Comparison of ENCODE assay signal across 8 cellular contexts in genomic region chr6:37783831-37784584, GRCh38. TPM values are rescaled to one million over a fixed set of nuclear protein-coding genes. Genes with fewer than 3 reads are reported as not detected.
DNase-seq lines count a peak whose midpoint lies in the region; ATAC-seq and TF ChIP-seq lines count a peak whose summit lies in the region.

No MANE protein-coding gene starts in this region.

- H3K4me3 ChIP-seq in DOHH2 (ENCODE audit: low read length) (peak overlapping the region; percentile 53), hepatocyte (peak overlapping the region; percentile 27), retinal pigment epithelial cell (ENCODE audit: low read length) (peak overlapping the region; percentile 55), SK-N-SH (ENCODE audit: low read depth in 2 of 2, low read length in 1 of 2) (no peak overlapping the region), SJCRH30 (no peak overlapping the region)

- H3K36me3 ChIP-seq in DOHH2 (ENCODE audit: control insufficient read depth, low read length): no peaks in the 10 kb centered on the region
- H3K36me3 ChIP-seq in hepatocyte (replicated peaks; ENCODE audit: insufficient read depth, low read depth): no peaks in the 10 kb centered on the region
- no peaks in the 10 kb centered on the region for H3K36me3 ChIP-seq in SK-N-SH (replicated peaks in 1 of 2; ENCODE audit: control insufficient read depth in 1 of 2, insufficient read depth in 2 of 2, low read length in 1 of 2)
- no peaks in the 10 kb centered on the region for H3K36me3 ChIP-seq in SJCRH30

- no peaks in the 10 kb centered on the region for H3K9me3 Mint-ChIP-seq in activated naive CD8-positive, alpha-beta T cell treated with anti-CD3 and anti-CD28 coated beads, Interleukin-2, amount 50 U/mL, for 24 hours

- no peak overlapping the region for H3K9ac ChIP-seq in SK-N-SH

- peaks cover 12% of the 10 kb centered on the region for H3K4me1 Mint-ChIP-seq in activated naive CD8-positive, alpha-beta T cell treated with anti-CD3 and anti-CD28 coated beads, Interleukin-2, amount 50 U/mL, for 24 hours

- peak; percentile 69 for ATAC-seq in activated naive CD8-positive, alpha-beta T cell treated with anti-CD3 and anti-CD28 coated beads, Interleukin-2, amount 50 U/mL, for 24 hours

- no peaks in the 10 kb centered on the region for H3K36me3 Mint-ChIP-seq in activated naive CD8-positive, alpha-beta T cell treated with anti-CD3 and anti-CD28 coated beads, Interleukin-2, amount 50 U/mL, for 24 hours (ENCODE audit: low read depth)

- no peak for TF ChIP-seq EP300 in SK-N-SH (IDR thresholded peaks at IDR 0.05; ENCODE audit: borderline replicate concordance in 1 of 2, low read depth in 1 of 2, low read length in 1 of 2)

- H3K4me2 ChIP-seq in DOHH2 (ENCODE audit: low read length): peak overlapping the region; percentile 67
- peak overlapping the region; percentile 87 for H3K4me2 ChIP-seq in hepatocyte
- H3K4me2 ChIP-seq in SK-N-SH: no peak overlapping the region

- H3K27ac ChIP-seq in DOHH2 (ENCODE audit: low read depth, low read length) (no peak overlapping the region), hepatocyte (no peak overlapping the region), SK-N-SH (ENCODE audit: low read depth in 2 of 2, low read length in 1 of 2) (no peak overlapping the region), SJCRH30 (no peak overlapping the region)

- H3F3A ChIP-seq in DOHH2 (ENCODE audit: control insufficient read depth, insufficient read depth) (no peaks in the 10 kb centered on the region), SK-N-SH (replicated peaks; ENCODE audit: insufficient read depth) (no peaks in the 10 kb centered on the region)

- H3K9me3 ChIP-seq in DOHH2 (ENCODE audit: control insufficient read depth, insufficient read depth, low read length) (no peaks in the 10 kb centered on the region), hepatocyte (ENCODE audit: low read depth) (no peaks in the 10 kb centered on the region), SK-N-SH (no peaks in the 10 kb centered on the region), SJCRH30 (replicated peaks) (no peaks in the 10 kb centered on the region)

- TF ChIP-seq CTCF in DOHH2 (IDR thresholded peaks at IDR 0.05; ENCODE audit: low read depth, low read length, poor library complexity, severe bottlenecking) (no peak), hepatocyte (IDR thresholded peaks at IDR 0.05; ENCODE audit: poor library complexity) (no peak), retinal pigment epithelial cell (conservative IDR thresholded peaks at IDR 0.05; ENCODE audit: low read depth, low read length) (no peak), SK-N-SH (IDR thresholded peaks at IDR 0.05) (no peak)

- no peak overlapping the region for H3K27ac Mint-ChIP-seq in activated naive CD8-positive, alpha-beta T cell treated with anti-CD3 and anti-CD28 coated beads, Interleukin-2, amount 50 U/mL, for 24 hours

- POLR2A ChIA-PET in SK-N-SH (lab: Yijun Ruan, JAX): interaction anchor here (0.9 kb wide), 1 partner anchor 79 kb away, joined by 3 read pairs; no protein-coding TSS in a partner anchor

- no peak for TF ChIP-seq RAD21 in SK-N-SH (IDR thresholded peaks at IDR 0.05; ENCODE audit: low read length)

- H3K4me1 ChIP-seq in DOHH2 (ENCODE audit: control insufficient read depth, low read length) (peaks cover 14% of the 10 kb centered on the region), hepatocyte (ENCODE audit: insufficient read depth) (peaks cover 13% of the 10 kb centered on the region), SK-N-SH (ENCODE audit: control insufficient read depth in 1 of 2, insufficient read depth in 2 of 2, low read depth in 1 of 2, low read length in 1 of 2) (peaks cover 0 to 31% of the 10 kb centered on the region in 2 experiments; a peak in 1 of 4 replicates), SJCRH30 (peaks cover 18% of the 10 kb centered on the region)

- no peaks in the 10 kb centered on the region for H3K79me2 ChIP-seq in DOHH2 (ENCODE audit: control insufficient read depth, low read length)
- no peaks in the 10 kb centered on the region for H3K79me2 ChIP-seq in hepatocyte
- H3K79me2 ChIP-seq in SK-N-SH (ENCODE audit: insufficient read depth): no peaks in the 10 kb centered on the region

- peak overlapping the region; percentile 94 for H2AFZ ChIP-seq in hepatocyte
- H2AFZ ChIP-seq in SK-N-SH (ENCODE audit: low read depth): no peak overlapping the region

- CTCF ChIA-PET in SK-N-SH (lab: Yijun Ruan, JAX): interaction anchor here (1.2 to 2.2 kb wide), 3 partner anchors 11 to 710 kb away, joined by 3 to 9 read pairs (median 5); no protein-coding TSS in a partner anchor

- WGBS in hepatocyte (ENCODE audit: low lambda C conversion rate, missing lambda C conversion rate): 8% methylated on average over 38 of the region's 38 CpGs
- WGBS in SK-N-SH (ENCODE audit: low lambda C conversion rate): 96% methylated on average over 38 of the region's 38 CpGs

- peaks cover 35% of the 10 kb centered on the region for H3K27me3 Mint-ChIP-seq in activated naive CD8-positive, alpha-beta T cell treated with anti-CD3 and anti-CD28 coated beads, Interleukin-2, amount 50 U/mL, for 24 hours

- no peaks in the 10 kb centered on the region for H3K9me2 ChIP-seq in DOHH2 (replicated peaks; ENCODE audit: control insufficient read depth, low read length)
- H3K9me2 ChIP-seq in hepatocyte (replicated peaks; ENCODE audit: insufficient read depth): no peaks in the 10 kb centered on the region
- H3K9me2 ChIP-seq in SK-N-SH: no peaks in the 10 kb centered on the region

- peak overlapping the region; percentile 74 for H3K4me3 Mint-ChIP-seq in activated naive CD8-positive, alpha-beta T cell treated with anti-CD3 and anti-CD28 coated beads, Interleukin-2, amount 50 U/mL, for 24 hours

- H3K27me3 ChIP-seq in DOHH2 (ENCODE audit: control insufficient read depth, low read length) (peaks cover 24% of the 10 kb centered on the region), hepatocyte (peaks cover 7% of the 10 kb centered on the region), SK-N-SH (ENCODE audit: insufficient read depth) (no peaks in the 10 kb centered on the region), SJCRH30 (no peaks in the 10 kb centered on the region)

- H4K20me1 ChIP-seq in DOHH2 (ENCODE audit: control insufficient read depth, insufficient read depth, low read depth, low read length) (no peaks in the 10 kb centered on the region), hepatocyte (ENCODE audit: insufficient read depth, poor library complexity, severe bottlenecking) (no peaks in the 10 kb centered on the region), SK-N-SH (ENCODE audit: insufficient read depth) (no peaks in the 10 kb centered on the region)

- DNase-seq in NCI-H187 (lab: John Stamatoyannopoulos, UW) (peak; percentile 36 to 55), hepatocyte (ENCODE audit: low spot score) (peak; percentile 41), retinal pigment epithelial cell (ENCODE audit: low read depth) (no peak), SK-N-SH (no peak), islet precursor cell (no peak), SJCRH30 (no peak)
- DNase-seq in activated naive CD8-positive, alpha-beta T cell treated with anti-CD3 and anti-CD28 coated beads, Interleukin-2, amount 50 U/mL, for 24 hours: peak; percentile 34

TF ChIP-seq in SK-N-SH, 30 proteins besides CTCF, POLR2A, EP300 and RAD21:
- no peak for TF ChIP-seq POLR2AphosphoS5 (IDR thresholded peaks at IDR 0.05; ENCODE audit: low read depth, low read length)
- no peak for TF ChIP-seq TEAD4 (IDR thresholded peaks at IDR 0.05; ENCODE audit: borderline replicate concordance, insufficient read depth)
- TF ChIP-seq CHD2 (IDR thresholded peaks at IDR 0.05; ENCODE audit: low read length, partially characterized antibody): no peak
- TF ChIP-seq USF1 (IDR thresholded peaks at IDR 0.05; ENCODE audit: borderline replicate concordance, low read depth): no peak
- no peak for TF ChIP-seq GATA2 (CRISPR knock-in tag; IDR thresholded peaks at IDR 0.05)
- no peak for TF ChIP-seq REST (IDR thresholded peaks at IDR 0.05; ENCODE audit: low read depth, low read length)

RNA-seq across cellular contexts. Expression of gene ZFAND3, which starts 35.5 kb away (rescaled TPM):
- total RNA-seq in hepatocyte: 35.8 and 36.5 TPM in 2 replicates
- polyA plus RNA-seq in hepatocyte (50.0 and 51.1 TPM in 2 replicates), SK-N-SH (2012; rRNA removed) (12.9 and 16.7 TPM in 2 replicates)
- 19.1 and 20.1 TPM in 2 replicates for polyA plus RNA-seq in SK-N-SH (2012; cell fraction: cytosol; rRNA removed)
- 13.1 and 17.5 TPM in 2 replicates for polyA plus RNA-seq in SK-N-SH (2012; cell fraction: nucleus; rRNA removed)
- 26.2 and 28.7 TPM in 2 replicates for total RNA-seq in SJCRH30 (2014; rRNA removed; shearing (Covaris generic))

Comparison
In these comparisons a context has a peak if more than half of its experiments do, and no peak if none do; other contexts are left out.
1. H3K4me3 ChIP-seq: peak in DOHH2 (single experiment), hepatocyte (single experiment) and retinal pigment epithelial cell (single experiment); none in SK-N-SH (0 of 2) and SJCRH30 (single experiment).
2. DNase-seq: peak in NCI-H187 (2 of 2), activated naive CD8-positive, alpha-beta T cell treated with anti-CD3 and anti-CD28 coated beads, Interleukin-2, amount 50 U/mL, for 24 hours (single experiment) and hepatocyte (single experiment); none in retinal pigment epithelial cell (single experiment), SK-N-SH (single experiment), islet precursor cell (single experiment) and SJCRH30 (0 of 2).